Comparison of ENCODE assay signal across 12 cellular contexts in genomic region chr3:129304141-129304540, GRCh38. TPM values are rescaled to one million over a fixed set of nuclear protein-coding genes. Genes with fewer than 3 reads are reported as not detected.
DNase-seq lines count a peak whose midpoint lies in the region; ATAC-seq, FAIRE-seq and TF ChIP-seq lines count a peak whose summit lies in the region.
"Had no signal": no experiment of that assay in that cellular context is flagged by ENCODE, and none has a peak within 500 bp of the region (broad histone marks: within the 10 kb centered on the region; RNA-seq: fewer than 3 reads in every experiment).

No MANE protein-coding gene starts in this region.

- H3K27me3 Mint-ChIP-seq in CD8-positive, alpha-beta T cell (ENCODE audit: low read depth) = no peaks in the 10 kb centered on the region
- no peaks in the 10 kb centered on the region for H3K27me3 Mint-ChIP-seq in nephron progenitor cell (ENCODE audit: low read depth, poor library complexity)

- H3K9me3 ChIP-seq in CD8-positive, alpha-beta T cell (ENCODE audit: low read length) = no peaks in the 10 kb centered on the region
- H3K9me3 ChIP-seq: heart right ventricle had no signal

- peaks cover 66% of the 10 kb centered on the region for H3K36me3 Mint-ChIP-seq in CD8-positive, alpha-beta T cell
- H3K36me3 Mint-ChIP-seq in nephron progenitor cell (ENCODE audit: low read depth) = peaks cover 47% of the 10 kb centered on the region

- no peaks in the 10 kb centered on the region for H3K27me3 ChIP-seq in CD8-positive, alpha-beta T cell (ENCODE audit: insufficient read depth, low read length)
- H3K27me3 ChIP-seq: heart right ventricle had no signal

- CTCF ChIA-PET in CD8-positive, alpha-beta T cell (lab: Charles Lee) = no interaction called here

- FAIRE-seq in HTR-8/SVneo (lab: Jason Lieb, UNC) = peak; percentile 4
- FAIRE-seq in D721Med (lab: Jason Lieb, UNC) = no peak

- H3K27ac ChIP-seq in CD8-positive, alpha-beta T cell (ENCODE audit: low read depth, low read length) = no peak overlapping the region
- H3K27ac ChIP-seq: KMS-11 had no signal

- peak overlapping the region; percentile 20 for H3K27ac Mint-ChIP-seq in CD8-positive, alpha-beta T cell
- peak overlapping the region; percentile 41 for H3K27ac Mint-ChIP-seq in nephron progenitor cell

- H3K4me3 ChIP-seq in CD8-positive, alpha-beta T cell (ENCODE audit: low read depth, low read length) = no peak overlapping the region
- H3K4me3 ChIP-seq: heart right ventricle, lung had no signal

- peaks cover 33% of the 10 kb centered on the region for H3K36me3 ChIP-seq in CD8-positive, alpha-beta T cell (ENCODE audit: insufficient read depth, low read length)

- POLR2A ChIA-PET in CD8-positive, alpha-beta T cell (lab: Charles Lee) = interaction anchor here (1.1 to 2.3 kb wide), 2 partner anchors 9 to 12 kb away, joined by 3 to 8 read pairs; a partner anchor contains a TSS

- no peak for ATAC-seq in CD8-positive, alpha-beta T cell
- no peak for ATAC-seq in HG02759 (IDR thresholded peaks at IDR 0.05; ENCODE audit: unreplicated experiment)

- H3K4me1 Mint-ChIP-seq in CD8-positive, alpha-beta T cell (ENCODE audit: low read depth) = peaks cover 14% of the 10 kb centered on the region
- peaks cover 27% of the 10 kb centered on the region for H3K4me1 Mint-ChIP-seq in nephron progenitor cell

- H3K4me1 ChIP-seq in CD8-positive, alpha-beta T cell (ENCODE audit: insufficient read depth, low read length) = no peaks in the 10 kb centered on the region

- DNase-seq in CD8-positive, alpha-beta T cell = no peak
- no peak for DNase-seq in HTR-8/SVneo (ENCODE audit: insufficient read length, low spot score)
- DNase-seq in astrocyte of the hippocampus (ENCODE audit: low read depth, low spot score) = peak; percentile 65
- no peak for DNase-seq in nephron progenitor cell
- no peak for DNase-seq in effector CD8-positive, alpha-beta T cell (lab: John Stamatoyannopoulos, UW)
- DNase-seq in D721Med (ENCODE audit: insufficient read length, low spot score) = no peak
- DNase-seq: activated CD4-positive, alpha-beta T cell treated with anti-CD3 and anti-CD28 coated beads, Interleukin-2, amount 50 U/mL, for 4 hours; COR-L47; heart right ventricle had no signal

- intact Hi-C loops in CD8-positive, alpha-beta T cell (cut with DNase I, micrococcal nuclease) = no loop called here

- TF ChIP-seq CTCF in CD8-positive, alpha-beta T cell (IDR thresholded peaks at IDR 0.05) = no peak
- TF ChIP-seq CTCF in nephron progenitor cell (IDR thresholded peaks at IDR 0.05) (no peak), D721Med (IDR thresholded peaks at IDR 0.05; ENCODE audit: insufficient read depth, missing control alignments) (no peak)

- no peaks in the 10 kb centered on the region for H3K9me3 Mint-ChIP-seq in CD8-positive, alpha-beta T cell
- no peaks in the 10 kb centered on the region for H3K9me3 Mint-ChIP-seq in nephron progenitor cell

- H3K4me3 Mint-ChIP-seq in CD8-positive, alpha-beta T cell = no peak overlapping the region
- H3K4me3 Mint-ChIP-seq in nephron progenitor cell = peak overlapping the region; percentile 8

RNA-seq across cellular contexts. Expression of gene HMCES, which starts 25.5 kb away (rescaled TPM):
- 10 to 100 TPM; 69.5 to 78.7 TPM for total RNA-seq in CD8-positive, alpha-beta T cell

RNA-seq across cellular contexts. Expression of gene COPG1, which starts 54.7 kb away (rescaled TPM):
- 10 to 100 TPM; 77.0 to 93.5 TPM for total RNA-seq in CD8-positive, alpha-beta T cell
